ENCODE assay signal across 18 cellular contexts in genomic region chr11:134362192-134362901, GRCh38. TPM values are rescaled to one million over a fixed set of nuclear protein-coding genes. Genes with fewer than 3 reads are reported as not detected.
"Had no signal": no experiment of that assay in that cellular context is flagged by ENCODE, and none has a peak within 500 bp of the region (broad histone marks: within the 10 kb centered on the region; RNA-seq: fewer than 3 reads in every experiment).

No MANE protein-coding gene starts in this region.

- DNase-seq: activated CD4-positive, CD25-positive, alpha-beta regulatory T cell treated with anti-CD3 and anti-CD28 coated beads, Interleukin-2, amount 50 U/mL, for 72 hours; activated gamma-delta T cell; cortex of kidney; left colon; stimulated activated CD4-positive, alpha-beta T cell treated with anti-CD3 and anti-CD28 coated beads, Interleukin-15, amount 100 ng/mL, for 24 hours; stimulated activated CD4-positive, alpha-beta T cell treated with anti-CD3 and anti-CD28 coated beads, Interleukin-2, amount 100 ng/mL, for 48 hours; T-helper 1 cell had no signal

- ATAC-seq: esophagus mucosa, left colon, psoas muscle, right cardiac atrium had no signal

- H3K27ac Mint-ChIP-seq: mesothelial cell of epicardium; stimulated activated naive CD8-positive, alpha-beta T cell treated with anti-CD3 and anti-CD28 coated beads, Interleukin-15, Interleukin-2, amounts not matched to agents 100 ng/mL and 50 ng/mL, for 24 hours; type B pancreatic cell had no signal

- H3K36me3 Mint-ChIP-seq: mesothelial cell of epicardium, type B pancreatic cell had no signal

- H3K4me1 ChIP-seq: ascending aorta, psoas muscle had no signal

- H3K9me3 Mint-ChIP-seq: mesothelial cell of epicardium; neural crest cell; stimulated activated naive CD8-positive, alpha-beta T cell treated with anti-CD3 and anti-CD28 coated beads, Interleukin-15, Interleukin-2, amounts not matched to agents 100 ng/mL and 50 ng/mL, for 24 hours; type B pancreatic cell had no signal

- H3K36me3 ChIP-seq: ascending aorta had no signal

- H3K27ac ChIP-seq: ascending aorta, psoas muscle, skin epidermis had no signal

- H3K4me3 Mint-ChIP-seq: mesothelial cell of epicardium; neural crest cell; stimulated activated naive CD8-positive, alpha-beta T cell treated with anti-CD3 and anti-CD28 coated beads, Interleukin-15, Interleukin-2, amounts not matched to agents 100 ng/mL and 50 ng/mL, for 24 hours; type B pancreatic cell had no signal

- H3K9me3 ChIP-seq: ascending aorta, psoas muscle had no signal

- H3K27me3 ChIP-seq: ascending aorta had no signal

- H3K4me3 ChIP-seq: ascending aorta, psoas muscle, skin epidermis had no signal

RNA-seq across cellular contexts. Expression of gene GLB1L2, which starts 30.6 kb away (rescaled TPM):
- total RNA-seq: osteocyte had no signal

RNA-seq across cellular contexts. Expression of gene B3GAT1, which starts 49.7 kb away (rescaled TPM):
- total RNA-seq: lung microvascular endothelial cell had no signal
